8 cellular contexts compared by ENCODE assay signal in genomic region chr4:184287697-184288255, GRCh38.
DNase-seq lines count a peak whose midpoint lies in the region; ATAC-seq and TF ChIP-seq lines count a peak whose summit lies in the region.

No MANE protein-coding gene starts in this region.

- POLR2A ChIA-PET in AG04449 (lab: Yijun Ruan, JAX) (no interaction called here), HEK293 (lab: Yijun Ruan, JAX) (interaction anchor here (0.6 kb wide), 1 partner anchor 123 kb away, joined by 3 read pairs; no protein-coding TSS in a partner anchor)

- H3K27ac ChIP-seq in HEK293 (ENCODE audit: extremely low read depth, low read depth, low read length) (no peak overlapping the region), body of pancreas (peak overlapping the region in 2 of 4 donors; percentile 30 to 49), upper lobe of right lung (peak overlapping the region; percentile 65)

- peak; percentile 18 for TF ChIP-seq CTCF in AG04449 (IDR thresholded peaks at IDR 0.05; ENCODE audit: insufficient read depth, low read length, missing control alignments)
- no peak for TF ChIP-seq CTCF in HEK293 (tag by site-specific recombination; IDR thresholded peaks at IDR 0.05)
- peak in 5 of 7 experiments; percentile 36 to 70 (median 63) for TF ChIP-seq CTCF in body of pancreas (IDR thresholded peaks at IDR 0.05)
- peak; percentile 29 for TF ChIP-seq CTCF in upper lobe of right lung (IDR thresholded peaks at IDR 0.05)

- H3K4me3 ChIP-seq in AG04449 (ENCODE audit: low read depth, low read length): no peak overlapping the region
- H3K4me3 ChIP-seq in HEK293 (ENCODE audit: low read depth, low read length): no peak overlapping the region
- no peak overlapping the region for H3K4me3 ChIP-seq in body of pancreas
- H3K4me3 ChIP-seq in upper lobe of right lung: no peak overlapping the region

- no peaks in the 10 kb centered on the region for H3K4me1 ChIP-seq in HEK293 (ENCODE audit: control insufficient read depth, insufficient read depth, low read length)
- peaks cover 10% of the 10 kb centered on the region for H3K4me1 ChIP-seq in body of pancreas
- H3K4me1 ChIP-seq in upper lobe of right lung: peaks cover 15% of the 10 kb centered on the region

- no peak for TF ChIP-seq POLR2A in body of pancreas (IDR thresholded peaks at IDR 0.05)

- intact Hi-C loops in body of pancreas (cut with DNase I): no loop called here
- intact Hi-C loops in upper lobe of right lung (cut with DNase I): no loop called here

- H3K27me3 ChIP-seq in body of pancreas (no peaks in the 10 kb centered on the region), upper lobe of right lung (no peaks in the 10 kb centered on the region)

- ATAC-seq in body of pancreas: peak; percentile 88
- ATAC-seq in left lobe of liver: peak; percentile 70
- peak; percentile 85 for ATAC-seq in upper lobe of right lung
- no peak for ATAC-seq in GM19463 (IDR thresholded peaks at IDR 0.05; ENCODE audit: unreplicated experiment)

- CTCF ChIA-PET in AG04449 (lab: Yijun Ruan, JAX): interaction anchor here (0.8 to 2.3 kb wide), 21 partner anchors 9 to 359 kb away, joined by 3 to 27 read pairs (median 4); no protein-coding TSS in a partner anchor
- CTCF ChIA-PET in HEK293 (lab: Yijun Ruan, JAX): interaction anchor here (1.1 to 2.2 kb wide), 2 partner anchors 19 to 23 kb away, joined by 5 to 8 read pairs; no protein-coding TSS in a partner anchor

- no peak for DNase-seq in AG04449 (ENCODE audit: low read depth, low spot score)
- peak; percentile 29 to 57 (median 41) for DNase-seq in body of pancreas
- no peak for DNase-seq in left lobe of liver (ENCODE audit: low spot score)
- no peak for DNase-seq in upper lobe of right lung
- no peak for DNase-seq in mesenteric fat pad (ENCODE audit: low spot score)
- no peak for DNase-seq in NCI-H128 (lab: John Stamatoyannopoulos, UW; ENCODE audit: unreplicated experiment)

- 7 to 17% methylated on average over 5 of the region's 5 CpGs for whole genome bisulfite sequencing in body of pancreas, 2 donors

- H3K9me3 ChIP-seq in HEK293 (ENCODE audit: control insufficient read depth, insufficient read depth, low read depth, low read length): no peaks in the 10 kb centered on the region
- H3K9me3 ChIP-seq in body of pancreas: no peaks in the 10 kb centered on the region
- H3K9me3 ChIP-seq in upper lobe of right lung: no peaks in the 10 kb centered on the region

- H3K36me3 ChIP-seq in HEK293 (ENCODE audit: control insufficient read depth in 2 of 2, insufficient read depth in 1 of 2, low read length in 2 of 2): no peaks in the 10 kb centered on the region
- H3K36me3 ChIP-seq in body of pancreas (replicated peaks in 1 of 2; ENCODE audit: insufficient read depth in 1 of 2, low read depth in 2 of 2): no peaks in the 10 kb centered on the region
- H3K36me3 ChIP-seq in upper lobe of right lung: no peaks in the 10 kb centered on the region

TF ChIP-seq in HEK293, 187 proteins besides CTCF, POLR2A, EP300 and RAD21:
- no peak for TF ChIP-seq ZNF48 (tag by site-specific recombination; IDR thresholded peaks at IDR 0.05)
- TF ChIP-seq ZNF654 (tag by site-specific recombination; IDR thresholded peaks at IDR 0.05; ENCODE audit: low read depth): peak; percentile 17

Comparison
In these comparisons a context has a peak if more than half of its experiments do, and no peak if none do; other contexts are left out.
1. DNase-seq: peak in body of pancreas (4 of 4); none in AG04449 (single experiment), left lobe of liver (single experiment), upper lobe of right lung (single experiment), mesenteric fat pad (single experiment) and NCI-H128 (single experiment).